Comparison of ENCODE assay signal across 8 cellular contexts in the genomic region with DNA sequence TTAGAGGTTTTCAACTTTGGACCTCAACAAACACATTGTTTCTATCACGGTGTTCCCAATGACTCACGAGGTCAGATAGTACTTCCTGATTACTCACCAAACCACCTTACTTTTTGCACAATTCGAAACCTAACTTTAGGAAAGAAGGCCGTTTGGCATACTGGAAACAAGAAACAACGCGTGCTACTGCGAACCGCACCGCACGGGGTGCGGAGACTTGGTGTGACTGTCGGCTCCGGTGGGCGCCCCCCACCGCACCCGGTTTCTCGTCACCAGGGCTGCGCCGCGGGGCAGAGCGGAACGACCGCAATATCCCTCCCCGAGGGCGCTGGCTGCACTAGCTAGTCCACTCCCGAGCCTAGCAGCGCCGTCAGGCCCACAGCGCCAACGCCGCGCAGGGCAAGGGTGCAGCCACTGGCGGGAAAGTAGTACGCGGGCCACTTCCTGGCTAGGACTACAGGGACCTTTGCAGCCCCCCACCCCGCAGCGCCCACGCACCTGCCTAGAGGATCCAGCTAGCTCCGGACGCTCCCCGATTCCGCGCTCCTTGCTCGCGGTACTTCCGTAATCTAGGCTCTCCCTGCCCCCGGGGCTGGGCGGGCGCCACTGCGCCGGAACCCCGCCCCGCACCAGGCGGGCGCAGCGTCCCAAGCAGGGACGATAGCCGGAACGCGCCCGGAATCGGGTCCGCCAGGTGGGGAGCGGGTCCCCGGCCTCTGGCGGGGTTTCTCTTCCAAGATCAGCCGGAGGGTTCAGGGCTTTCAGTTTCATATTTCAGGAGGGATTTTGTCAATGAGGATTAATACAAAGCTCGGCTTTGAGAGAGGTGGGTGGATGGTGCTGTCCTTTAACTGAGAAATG. TPM values are rescaled to one million over a fixed set of nuclear protein-coding genes. Genes with fewer than 3 reads are reported as not detected.
DNase-seq lines count a peak whose midpoint lies in the region; ATAC-seq and TF ChIP-seq lines count a peak whose summit lies in the region.

A gene (minus strand): TSS at position 571 of the 861 bp plus-strand sequence. CDS start 9,002 bp downstream, outside the sequence.

- peak; percentile 63 for ATAC-seq in GM21526 (IDR thresholded peaks at IDR 0.05; ENCODE audit: low FRiP score, unreplicated experiment)
- peak; percentile 60 for ATAC-seq in activated T-helper 17 cell treated with anti-CD3 and anti-CD28 coated beads, Interleukin-2, amount 50 U/mL, for 72 hours (replicated peaks)
- ATAC-seq in natural killer cell treated with Interleukin-12 subunit alpha and Interleukin-12 subunit beta and Interleukin-15 and Interleukin-18, amount 100 ng/mL, for 72 hours: peak; percentile 86 to 89
- ATAC-seq in stimulated activated naive CD8-positive, alpha-beta T cell treated with anti-CD3 and anti-CD28 coated beads, Interleukin-15, amount 100 ng/mL, for 72 hours: peak; percentile 71

- H3K27me3 Mint-ChIP-seq in activated T-helper 17 cell treated with anti-CD3 and anti-CD28 coated beads, Interleukin-2, amount 50 U/mL, for 72 hours: no peaks in the 10 kb centered on the region
- no peaks in the 10 kb centered on the region for H3K27me3 Mint-ChIP-seq in natural killer cell treated with Interleukin-12 subunit alpha and Interleukin-12 subunit beta and Interleukin-15 and Interleukin-18, amount 100 ng/mL, for 72 hours
- no peaks in the 10 kb centered on the region for H3K27me3 Mint-ChIP-seq in stimulated activated naive CD8-positive, alpha-beta T cell treated with anti-CD3 and anti-CD28 coated beads, Interleukin-15, amount 100 ng/mL, for 72 hours

- POLR2A ChIA-PET in RWPE1 (lab: Yijun Ruan, JAX; ENCODE audit: low non-redundant PET): no interaction called here

- peak within 1 kb of the TSS; percentile 97 for H3K27ac ChIP-seq in RWPE1

- CTCF ChIA-PET in RWPE1 (lab: Yijun Ruan, JAX): interaction anchor here (0.6 kb wide), 2 partner anchors 172 to 190 kb away, joined by 3 read pairs; no protein-coding TSS in a partner anchor

- H3K9me3 Mint-ChIP-seq in activated T-helper 17 cell treated with anti-CD3 and anti-CD28 coated beads, Interleukin-2, amount 50 U/mL, for 72 hours: no peaks in the 10 kb centered on the region
- no peaks in the 10 kb centered on the region for H3K9me3 Mint-ChIP-seq in natural killer cell treated with Interleukin-12 subunit alpha and Interleukin-12 subunit beta and Interleukin-15 and Interleukin-18, amount 100 ng/mL, for 72 hours
- no peaks in the 10 kb centered on the region for H3K9me3 Mint-ChIP-seq in stimulated activated naive CD8-positive, alpha-beta T cell treated with anti-CD3 and anti-CD28 coated beads, Interleukin-15, amount 100 ng/mL, for 72 hours

- TF ChIP-seq CTCF in RWPE1 (conservative IDR thresholded peaks at IDR 0.05; ENCODE audit: low read depth): no peak

- no peaks in the 10 kb centered on the region for H3K36me3 Mint-ChIP-seq in activated T-helper 17 cell treated with anti-CD3 and anti-CD28 coated beads, Interleukin-2, amount 50 U/mL, for 72 hours (ENCODE audit: low read depth)
- peaks cover 16% of the 10 kb centered on the region for H3K36me3 Mint-ChIP-seq in natural killer cell treated with Interleukin-12 subunit alpha and Interleukin-12 subunit beta and Interleukin-15 and Interleukin-18, amount 100 ng/mL, for 72 hours

- peaks cover 26% of the 10 kb centered on the region for H3K4me1 Mint-ChIP-seq in activated T-helper 17 cell treated with anti-CD3 and anti-CD28 coated beads, Interleukin-2, amount 50 U/mL, for 72 hours
- peaks cover 37 to 38% of the 10 kb centered on the region in 2 donors for H3K4me1 Mint-ChIP-seq in natural killer cell treated with Interleukin-12 subunit alpha and Interleukin-12 subunit beta and Interleukin-15 and Interleukin-18, amount 100 ng/mL, for 72 hours (ENCODE audit: low read depth in 2 of 2)
- H3K4me1 Mint-ChIP-seq in stimulated activated naive CD8-positive, alpha-beta T cell treated with anti-CD3 and anti-CD28 coated beads, Interleukin-15, amount 100 ng/mL, for 72 hours: peaks cover 41% of the 10 kb centered on the region

- DNase-seq in DMS79 treated with DMSO at 0.1 percent for 48 hours (lab: John Stamatoyannopoulos, UW): peak; percentile 23
- peak; percentile 85 for DNase-seq in HuH-7 (ENCODE audit: low spot score)
- DNase-seq in RWPE1 (ENCODE audit: low spot score): peak; percentile 80
- DNase-seq in fibroblast of peridontal ligament (ENCODE audit: extremely low read depth): peak; percentile 74
- DNase-seq in natural killer cell treated with Interleukin-12 subunit alpha and Interleukin-12 subunit beta and Interleukin-15 and Interleukin-18, amount 100 ng/mL, for 72 hours (ENCODE audit: low spot score): peak; percentile 89
- DNase-seq in stimulated activated naive CD8-positive, alpha-beta T cell treated with anti-CD3 and anti-CD28 coated beads, Interleukin-15, amount 100 ng/mL, for 72 hours: peak; percentile 70 to 82

- H3K27ac Mint-ChIP-seq in activated T-helper 17 cell treated with anti-CD3 and anti-CD28 coated beads, Interleukin-2, amount 50 U/mL, for 72 hours: peak within 1 kb of the TSS; percentile 95
- peak within 1 kb of the TSS; percentile 94 to 98 for H3K27ac Mint-ChIP-seq in natural killer cell treated with Interleukin-12 subunit alpha and Interleukin-12 subunit beta and Interleukin-15 and Interleukin-18, amount 100 ng/mL, for 72 hours
- peak within 1 kb of the TSS; percentile 98 to 99 for H3K27ac Mint-ChIP-seq in stimulated activated naive CD8-positive, alpha-beta T cell treated with anti-CD3 and anti-CD28 coated beads, Interleukin-15, amount 100 ng/mL, for 72 hours

- peak within 1 kb of the TSS; percentile 85 for H3K4me3 Mint-ChIP-seq in activated T-helper 17 cell treated with anti-CD3 and anti-CD28 coated beads, Interleukin-2, amount 50 U/mL, for 72 hours
- H3K4me3 Mint-ChIP-seq in natural killer cell treated with Interleukin-12 subunit alpha and Interleukin-12 subunit beta and Interleukin-15 and Interleukin-18, amount 100 ng/mL, for 72 hours: peak within 1 kb of the TSS; percentile 98
- peak within 1 kb of the TSS; percentile 75 to 99 for H3K4me3 Mint-ChIP-seq in stimulated activated naive CD8-positive, alpha-beta T cell treated with anti-CD3 and anti-CD28 coated beads, Interleukin-15, amount 100 ng/mL, for 72 hours

RNA-seq across cellular contexts. Expression of the gene that starts here (rescaled TPM):
- 10 to 100 TPM; 38.1 to 50.0 TPM for total RNA-seq in activated T-helper 17 cell treated with anti-CD3 and anti-CD28 coated beads, Interleukin-2, amount 50 U/mL, for 72 hours
- total RNA-seq in natural killer cell treated with Interleukin-12 subunit alpha and Interleukin-12 subunit beta and Interleukin-15 and Interleukin-18, amount 100 ng/mL, for 72 hours: 10 to 100 TPM; 55.8 to 71.8 TPM

Comparison
In these comparisons a context has a peak if more than half of its experiments do, and no peak if none do; other contexts are left out.
1. Peak in every context shown above with its lines: DNase-seq, ATAC-seq and H3K27ac ChIP-seq.
2. DNase-seq: peak in every context shown above with its lines; median percentile 89 in natural killer cell treated with Interleukin-12 subunit alpha and Interleukin-12 subunit beta and Interleukin-15 and Interleukin-18, amount 100 ng/mL, for 72 hours; 85 in HuH-7; 80 in RWPE1; 76 in stimulated activated naive CD8-positive, alpha-beta T cell treated with anti-CD3 and anti-CD28 coated beads, Interleukin-15, amount 100 ng/mL, for 72 hours; 74 in fibroblast of peridontal ligament; 23 in DMS79 treated with DMSO at 0.1 percent for 48 hours.